Comparison of ENCODE assay signal across 26 cellular contexts in the genomic region with DNA sequence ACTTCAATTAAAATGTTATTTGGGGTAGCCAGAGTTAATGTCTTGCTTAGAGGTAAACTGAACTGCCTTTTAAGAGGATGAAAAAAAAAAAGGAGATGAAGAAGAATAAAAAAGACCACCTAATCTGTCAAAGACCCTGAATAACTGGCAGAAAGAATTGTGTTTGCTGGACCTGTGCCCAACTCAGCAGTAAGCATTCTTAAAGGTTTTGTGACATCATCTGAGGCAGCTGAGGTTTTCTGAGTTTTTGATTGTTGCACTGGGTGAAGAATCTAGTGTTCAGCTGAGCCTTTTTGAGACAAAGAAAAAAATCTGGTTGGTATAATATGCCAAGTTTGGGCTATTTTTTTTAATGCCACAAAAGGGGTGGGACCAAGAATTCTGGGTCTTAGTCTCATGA. TPM values are rescaled to one million over a fixed set of nuclear protein-coding genes. Genes with fewer than 3 reads are reported as not detected.
"Had no signal": no experiment of that assay in that cellular context is flagged by ENCODE, and none has a peak within 500 bp of the region (broad histone marks: within the 10 kb centered on the region; RNA-seq: fewer than 3 reads in every experiment).

No MANE protein-coding gene starts in this region.

- H3K9ac ChIP-seq: KMS-11 had no signal

- H3K4me2 ChIP-seq: KMS-11 had no signal

- H3K4me1 ChIP-seq: adrenal gland, Peyer's patch had no signal

- H3K4me3 ChIP-seq: adrenal gland, Peyer's patch had no signal

- H3K36me3 ChIP-seq: adrenal gland, Peyer's patch had no signal

- H3K27me3 ChIP-seq: adrenal gland, Peyer's patch had no signal

- H3K9me3 ChIP-seq: adrenal gland, Peyer's patch had no signal

- H3K27ac ChIP-seq: adrenal gland, KMS-11, Peyer's patch had no signal

- ATAC-seq: activated CD8-positive, alpha-beta T cell treated with anti-CD3 and anti-CD28 coated beads, Interleukin-2, amount 10 ng/mL, durations not matched to agents 7 days and 5 days; T-helper 17 cell; WTC11 had no signal

- DNase-seq: activated CD4-positive, alpha-beta T cell treated with anti-CD3 and anti-CD28 coated beads for 48 hours; activated CD4-positive, alpha-beta T cell treated with anti-CD3 and anti-CD28 coated beads, Interleukin-2, amount 50 U/mL, for 4 hours; activated CD4-positive, CD25-positive, alpha-beta regulatory T cell treated with anti-CD3 and anti-CD28 coated beads, Interleukin-2, amount 50 U/mL, for 72 hours; activated CD8-positive, alpha-beta memory T cell treated with anti-CD3 and anti-CD28 coated beads, Interleukin-2, amount 50 U/mL, for 48 hours; activated CD8-positive, alpha-beta T cell treated with anti-CD3 and anti-CD28 coated beads, Interleukin-2, amount 10 ng/mL, durations not matched to agents 7 days and 5 days; activated naive CD4-positive, alpha-beta T cell treated with anti-CD3 and anti-CD28 coated beads, Interleukin-2, amount 50 U/mL, for 16 hours; activated naive CD8-positive, alpha-beta T cell treated with anti-CD3 and anti-CD28 coated beads, Interleukin-2, amount 10 ng/mL, durations not matched to agents 7 days and 5 days; activated T-cell treated with anti-CD3 and anti-CD28 coated beads, Interleukin-2, amount 50 U/mL, for 1 hour; adrenal gland; anterior cingulate cortex; cerebellar nuclear complex; NCI-H1092; NCI-H1694 treated with DMSO at 0.1 percent for 48 hours; NCI-H2081; NCI-H2171; NCI-H2227 treated with DMSO at 0.1 percent for 48 hours; NCI-H446 treated with DMSO at 0.1 percent for 48 hours; NCI-H524 treated with DMSO at 0.1 percent for 48 hours; NCI-H774; NK-92 treated with Interleukin-12 subunit alpha and Interleukin-12 subunit beta, amount 100 ng/mL, for 24 hours; Peyer's patch; SHP77; T-helper 17 cell; T-helper 9 cell had no signal

RNA-seq across cellular contexts. Expression of gene PROX1, which starts 17.6 kb away (rescaled TPM):
- total RNA-seq: activated CD8-positive, alpha-beta T cell treated with anti-CD3 and anti-CD28 coated beads, Interleukin-2, amount 10 ng/mL, durations not matched to agents 7 days and 5 days; activated naive CD8-positive, alpha-beta T cell treated with anti-CD3 and anti-CD28 coated beads, Interleukin-2, amount 10 ng/mL, durations not matched to agents 7 days and 5 days; T-helper 17 cell had no signal
